ENCODE assay signal across 14 cellular contexts in genomic region chr11:24391165-24391564, GRCh38.
DNase-seq lines count a peak whose midpoint lies in the region; ATAC-seq and TF ChIP-seq lines count a peak whose summit lies in the region.
"Had no signal": no experiment of that assay in that cellular context is flagged by ENCODE, and none has a peak within 500 bp of the region (broad histone marks: within the 10 kb centered on the region; RNA-seq: fewer than 3 reads in every experiment).

No MANE protein-coding gene starts in this region.

- H3K36me3 ChIP-seq in breast epithelium (no peaks in the 10 kb centered on the region), RWPE2 (ENCODE audit: low read depth) (no peaks in the 10 kb centered on the region), gastroesophageal sphincter (no peaks in the 10 kb centered on the region)
- H3K36me3 ChIP-seq: SJCRH30 had no signal

- no peak overlapping the region for H3K27ac Mint-ChIP-seq in MCF 10A (ENCODE audit: low read depth, unreplicated experiment)
- H3K27ac Mint-ChIP-seq: memory B cell had no signal

- intact Hi-C loops in MCF 10A (cut with micrococcal nuclease) = no loop called here
- intact Hi-C loops in breast epithelium (cut with DNase I; ENCODE audit: low total_unique reads) = no loop called here

- no peaks in the 10 kb centered on the region for H3K4me1 Mint-ChIP-seq in MCF 10A (ENCODE audit: insufficient read depth, unreplicated experiment)
- H3K4me1 Mint-ChIP-seq: memory B cell had no signal

- H3K4me3 Mint-ChIP-seq in MCF 10A (ENCODE audit: unreplicated experiment) = no peak overlapping the region
- H3K4me3 Mint-ChIP-seq: memory B cell had no signal

- POLR2A ChIA-PET in MCF 10A (lab: Yijun Ruan, JAX) = interaction anchor here (0.7 kb wide), 1 partner anchor 9 kb away, joined by 6 read pairs; no protein-coding TSS in a partner anchor

- peak; percentile 59 for DNase-seq in MCF 10A (ENCODE audit: unreplicated experiment)
- DNase-seq in breast epithelium (ENCODE audit: low spot score in 2 of 2) = no peak
- no peak for DNase-seq in RWPE2 (ENCODE audit: low spot score)
- DNase-seq in fibroblast of mammary gland (ENCODE audit: low read depth) = peak; percentile 30
- DNase-seq in AG08395 (ENCODE audit: low spot score) = no peak
- DNase-seq in NCI-H748 (lab: John Stamatoyannopoulos, UW; ENCODE audit: unreplicated experiment) = no peak
- DNase-seq: ACHN, DMS153, SJCRH30, substantia nigra had no signal

- ATAC-seq in RWPE2 (ENCODE audit: low read depth) = peak; percentile 73
- no peak for ATAC-seq in gastroesophageal sphincter
- no peak for ATAC-seq in GM19023 (IDR thresholded peaks at IDR 0.05; ENCODE audit: unreplicated experiment)

- TF ChIP-seq POLR2A in breast epithelium (IDR thresholded peaks at IDR 0.05) (no peak), gastroesophageal sphincter (IDR thresholded peaks at IDR 0.05) (no peak)

- H3K9me3 ChIP-seq in breast epithelium (no peaks in the 10 kb centered on the region), RWPE2 (ENCODE audit: severe bottlenecking) (no peaks in the 10 kb centered on the region), gastroesophageal sphincter (no peaks in the 10 kb centered on the region)
- H3K9me3 ChIP-seq: SJCRH30 had no signal

- H3K4me1 ChIP-seq in breast epithelium = no peaks in the 10 kb centered on the region
- peaks cover 4% of the 10 kb centered on the region for H3K4me1 ChIP-seq in RWPE2 (ENCODE audit: insufficient read depth, poor library complexity, severe bottlenecking)
- no peaks in the 10 kb centered on the region for H3K4me1 ChIP-seq in gastroesophageal sphincter
- H3K4me1 ChIP-seq: SJCRH30 had no signal

- TF ChIP-seq EP300 in gastroesophageal sphincter (IDR thresholded peaks at IDR 0.05) = no peak

- no peaks in the 10 kb centered on the region for H3K36me3 Mint-ChIP-seq in MCF 10A (ENCODE audit: insufficient read depth, unreplicated experiment)
- H3K36me3 Mint-ChIP-seq: memory B cell had no signal

- H3K27ac ChIP-seq in breast epithelium = no peak overlapping the region
- H3K27ac ChIP-seq in RWPE2 (ENCODE audit: poor library complexity, severe bottlenecking) = no peak overlapping the region
- H3K27ac ChIP-seq in gastroesophageal sphincter = no peak overlapping the region
- H3K27ac ChIP-seq: SJCRH30 had no signal

- H3K27me3 Mint-ChIP-seq in MCF 10A (ENCODE audit: insufficient read depth, unreplicated experiment) = no peaks in the 10 kb centered on the region
- H3K27me3 Mint-ChIP-seq: memory B cell had no signal

- H3K27me3 ChIP-seq in breast epithelium (no peaks in the 10 kb centered on the region), RWPE2 (ENCODE audit: insufficient read depth, poor library complexity, severe bottlenecking) (no peaks in the 10 kb centered on the region), gastroesophageal sphincter (no peaks in the 10 kb centered on the region)
- H3K27me3 ChIP-seq: SJCRH30 had no signal

- H3K4me3 ChIP-seq in breast epithelium (no peak overlapping the region), RWPE2 (ENCODE audit: severe bottlenecking) (no peak overlapping the region), fibroblast of mammary gland (ENCODE audit: control insufficient read depth, low read depth, low read length) (no peak overlapping the region), gastroesophageal sphincter (no peak overlapping the region)
- H3K4me3 ChIP-seq: SJCRH30, smooth muscle cell had no signal

- no peaks in the 10 kb centered on the region for H3K9me3 Mint-ChIP-seq in MCF 10A (ENCODE audit: unreplicated experiment)

- TF ChIP-seq CTCF in MCF 10A (IDR thresholded peaks at IDR 0.05; ENCODE audit: unreplicated experiment) = no peak
- TF ChIP-seq CTCF in breast epithelium (IDR thresholded peaks at IDR 0.05) = no peak
- TF ChIP-seq CTCF in RWPE2 (IDR thresholded peaks at IDR 0.05; ENCODE audit: poor library complexity, severe bottlenecking) = no peak
- TF ChIP-seq CTCF in fibroblast of mammary gland (conservative IDR thresholded peaks at IDR 0.05; ENCODE audit: control insufficient read depth, insufficient read depth, low read depth, low read length) = no peak
- TF ChIP-seq CTCF in gastroesophageal sphincter (IDR thresholded peaks at IDR 0.05) = no peak

- no TSS peak for BruUV-seq in MCF 10A (replicated peaks; lab: Mats Ljungman, UMichigan)

- 83 to 90% methylated on average over 3 of the region's 3 CpGs for WGBS in gastroesophageal sphincter (ENCODE audit: low coverage in 1 of 2), 2 donors

- CTCF ChIA-PET in MCF 10A (lab: Yijun Ruan, JAX) = interaction anchor here (0.6 kb wide), 2 partner anchors 537 to 574 kb away, joined by 3 read pairs; no protein-coding TSS in a partner anchor

Comparison
In these comparisons a context has a peak if more than half of its experiments do, and no peak if none do; other contexts are left out.
1. DNase-seq: peak in MCF 10A (single experiment) and fibroblast of mammary gland (single experiment); none in breast epithelium (0 of 2), RWPE2 (single experiment), AG08395 (single experiment) and NCI-H748 (single experiment).